Comparison of ENCODE assay signal across 24 cellular contexts in the genomic region with DNA sequence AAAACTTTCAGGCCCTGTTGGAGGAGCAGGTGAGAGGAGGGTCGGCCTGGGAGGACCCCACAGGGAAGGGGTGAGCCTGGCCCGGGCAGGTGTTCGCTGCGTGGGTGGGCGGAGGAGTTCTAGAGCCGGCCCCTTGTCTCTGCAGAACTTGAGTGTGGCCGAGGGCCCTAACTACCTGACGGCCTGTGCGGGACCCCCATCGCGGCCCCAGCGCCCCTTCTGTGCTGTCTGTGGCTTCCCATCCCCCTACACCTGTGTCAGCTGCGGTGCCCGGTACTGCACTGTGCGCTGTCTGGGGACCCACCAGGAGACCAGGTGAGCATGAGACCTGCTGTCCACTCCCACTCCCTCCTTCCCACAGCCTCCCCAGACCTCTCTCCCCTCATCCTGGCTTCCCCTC. TPM values are rescaled to one million over a fixed set of nuclear protein-coding genes. Genes with fewer than 3 reads are reported as not detected.
"Had no signal": no experiment of that assay in that cellular context is flagged by ENCODE, and none has a peak within 500 bp of the region (broad histone marks: within the 10 kb centered on the region; RNA-seq: fewer than 3 reads in every experiment).

No MANE protein-coding gene starts in this region.

- ATAC-seq: activated CD4-positive, alpha-beta T cell treated with anti-CD3 and anti-CD28 coated beads for 36 hours; activated CD8-positive, alpha-beta T cell treated with anti-CD3 and anti-CD28 coated beads, Interleukin-2, amount 10 ng/mL, durations not matched to agents 7 days and 5 days; PC-3; T-cell had no signal

- DNase-seq: activated CD4-positive, alpha-beta T cell treated with anti-CD3 and anti-CD28 coated beads for 36 hours; activated CD8-positive, alpha-beta memory T cell treated with anti-CD3 and anti-CD28 coated beads, Interleukin-2, amount 50 U/mL, for 48 hours; activated CD8-positive, alpha-beta T cell treated with anti-CD3 and anti-CD28 coated beads, Interleukin-2, amount 10 ng/mL, durations not matched to agents 7 days and 5 days; activated effector memory CD4-positive, alpha-beta T cell treated with anti-CD3 and anti-CD28 coated beads, Interleukin-2, amount 50 U/mL, for 16 hours; activated naive CD4-positive, alpha-beta T cell treated with Interleukin-2 at 50 U/mL for 16 hours; activated naive CD8-positive, alpha-beta T cell treated with anti-CD3 and anti-CD28 coated beads for 36 hours; activated T-cell treated with anti-CD3 and anti-CD28 coated beads, Interleukin-2, amount 50 U/mL, for 24 hours; caudate nucleus; Kasumi-1; KBM-7; NCI-H1048; NCI-H146; NCI-H187 treated with DMSO at 0.1 percent for 48 hours; NCI-H2081 treated with DMSO at 0.1 percent for 48 hours; NCI-H446; NCI-H524; PC-3; SIG-M5; T-cell had no signal

- H3K27me3 ChIP-seq: breast epithelium had no signal

- H3K27ac ChIP-seq: breast epithelium, VCaP had no signal

- FAIRE-seq: RCC 7860 had no signal

- H3K4me3 ChIP-seq: breast epithelium had no signal

- H3K9me3 ChIP-seq: breast epithelium had no signal

- H3K36me3 ChIP-seq: breast epithelium had no signal

RNA-seq across cellular contexts. Expression of gene MOGAT3, which starts 22.7 kb away (rescaled TPM):
- total RNA-seq: activated CD4-positive, alpha-beta T cell treated with anti-CD3 and anti-CD28 coated beads for 36 hours; activated CD8-positive, alpha-beta T cell treated with anti-CD3 and anti-CD28 coated beads, Interleukin-2, amount 10 ng/mL, durations not matched to agents 7 days and 5 days; activated naive CD8-positive, alpha-beta T cell treated with anti-CD3 and anti-CD28 coated beads for 36 hours; PC-3; T-cell; T-helper 2 cell treated with Interferon-gamma antibody and Interleukin-4, amounts not matched to agents 100 ng/mL and 5 ng/mL, for 36 hours had no signal
- polyA plus RNA-seq: adipose tissue had no signal
